Comparison of ENCODE assay signal across 26 cellular contexts in genomic region chr11:33373636-33374035, GRCh38. TPM values are rescaled to one million over a fixed set of nuclear protein-coding genes. Genes with fewer than 3 reads are reported as not detected.
"Had no signal": no experiment of that assay in that cellular context is flagged by ENCODE, and none has a peak within 500 bp of the region (broad histone marks: within the 10 kb centered on the region; RNA-seq: fewer than 3 reads in every experiment).

No MANE protein-coding gene starts in this region.

- H3K36me3 ChIP-seq: neutrophil, pancreas, right lobe of liver, suprapubic skin, transverse colon, upper lobe of right lung, vagina had no signal

- H3K4me1 ChIP-seq: upper lobe of right lung, vagina had no signal

- ATAC-seq: left lobe of liver; mucosa of descending colon; natural killer cell treated with Interleukin-12 subunit alpha and Interleukin-12 subunit beta and Interleukin-15 and Interleukin-18, amount 100 ng/mL, for 72 hours; pancreas; right lobe of liver; stimulated activated naive CD8-positive, alpha-beta T cell treated with anti-CD3 and anti-CD28 coated beads, Interleukin-15, amount 100 ng/mL, for 72 hours; upper lobe of right lung had no signal

- H3K27ac Mint-ChIP-seq: mesothelial cell of epicardium; natural killer cell treated with Interleukin-12 subunit alpha and Interleukin-12 subunit beta and Interleukin-15 and Interleukin-18, amount 100 ng/mL, for 72 hours; stimulated activated naive CD8-positive, alpha-beta T cell treated with anti-CD3 and anti-CD28 coated beads, Interleukin-15, amount 100 ng/mL, for 72 hours had no signal

- DNase-seq: dorsolateral prefrontal cortex; effector CD4-positive, alpha-beta T cell; head of caudate nucleus; kidney; mesenchymal stem cell; mucosa of descending colon; naive B cell; pancreas; right lobe of liver; small intestine; stimulated activated CD4-positive, alpha-beta T cell treated with anti-CD3 and anti-CD28 coated beads, Interleukin-1b, Interleukin-23, amount 100 ng/mL, for 48 hours; stimulated activated CD4-positive, alpha-beta T cell treated with anti-CD3 and anti-CD28 coated beads, Interleukin-4, amount 100 ng/mL, for 1 hour; stimulated activated CD8-positive, alpha-beta memory T cell treated with anti-CD3 and anti-CD28 coated beads, Interleukin-4, amount 100 ng/mL, for 48 hours; stimulated activated naive CD4-positive, alpha-beta T cell; stimulated activated naive CD8-positive, alpha-beta T cell treated with anti-CD3 and anti-CD28 coated beads, Interleukin-15, amount 100 ng/mL, for 72 hours; transverse colon; upper lobe of right lung had no signal

- H3K9me3 ChIP-seq: mucosa of descending colon, neutrophil, pancreas, right lobe of liver, suprapubic skin, transverse colon, upper lobe of right lung, vagina had no signal

- H3K9me3 Mint-ChIP-seq: mesothelial cell of epicardium; naive B cell; natural killer cell treated with Interleukin-12 subunit alpha and Interleukin-12 subunit beta and Interleukin-15 and Interleukin-18, amount 100 ng/mL, for 72 hours; neural crest cell; stimulated activated naive CD8-positive, alpha-beta T cell treated with anti-CD3 and anti-CD28 coated beads, Interleukin-15, amount 100 ng/mL, for 72 hours had no signal

- H3K4me3 Mint-ChIP-seq: mesothelial cell of epicardium; natural killer cell treated with Interleukin-12 subunit alpha and Interleukin-12 subunit beta and Interleukin-15 and Interleukin-18, amount 100 ng/mL, for 72 hours; stimulated activated naive CD8-positive, alpha-beta T cell treated with anti-CD3 and anti-CD28 coated beads, Interleukin-15, amount 100 ng/mL, for 72 hours had no signal

- H3K36me3 Mint-ChIP-seq: mesothelial cell of epicardium; naive B cell; natural killer cell treated with Interleukin-12 subunit alpha and Interleukin-12 subunit beta and Interleukin-15 and Interleukin-18, amount 100 ng/mL, for 72 hours had no signal

- H3K27me3 ChIP-seq: right lobe of liver, vagina had no signal

- H3K4me1 Mint-ChIP-seq: stimulated activated naive CD8-positive, alpha-beta T cell treated with anti-CD3 and anti-CD28 coated beads, Interleukin-15, amount 100 ng/mL, for 72 hours had no signal

- H3K4me3 ChIP-seq: dorsolateral prefrontal cortex, lung, mucosa of descending colon, pancreas, right lobe of liver, suprapubic skin, transverse colon, upper lobe of right lung, vagina had no signal

- H3K27ac ChIP-seq: dorsolateral prefrontal cortex, neutrophil, pancreas, right lobe of liver, suprapubic skin, transverse colon, upper lobe of right lung, vagina had no signal

- FAIRE-seq: frontal cortex, kidney, pancreas, small intestine had no signal

RNA-seq across cellular contexts. Expression of gene KIAA1549L, which starts 2.3 kb away (rescaled TPM):
- total RNA-seq: natural killer cell treated with Interleukin-12 subunit alpha and Interleukin-12 subunit beta and Interleukin-15 and Interleukin-18, amount 100 ng/mL, for 72 hours; upper lobe of right lung had no signal
